31 cellular contexts compared by ENCODE assay signal in genomic region chr13:90352763-90353162, GRCh38.
"Had no signal": no experiment of that assay in that cellular context is flagged by ENCODE, and none has a peak within 500 bp of the region (broad histone marks: within the 10 kb centered on the region; RNA-seq: fewer than 3 reads in every experiment).

No MANE protein-coding gene starts in this region.

- H3K4me3 ChIP-seq: adrenal gland, body of pancreas, cardiac muscle cell, coronary artery, dorsolateral prefrontal cortex, gastroesophageal sphincter, hepatocyte, skin epidermis, testis, transverse colon, uterus had no signal

- DNase-seq: activated CD4-positive, alpha-beta memory T cell treated with anti-CD3 and anti-CD28 coated beads for 36 hours; activated CD4-positive, alpha-beta T cell treated with anti-CD3 and anti-CD28 coated beads, Interleukin-2, amount 10 ng/mL, durations not matched to agents 24 days and 14 days; activated CD4-positive, CD25-positive, alpha-beta regulatory T cell treated with anti-CD3 and anti-CD28 coated beads, Interleukin-2, amount 50 U/mL, for 72 hours; activated CD8-positive, alpha-beta memory T cell treated with anti-CD3 and anti-CD28 coated beads, Interleukin-2, amount 50 U/mL, for 4 hours; activated effector memory CD4-positive, alpha-beta T cell treated with anti-CD3 and anti-CD28 coated beads, Interleukin-2, amount 50 U/mL, for 16 hours; activated naive CD4-positive, alpha-beta T cell treated with anti-CD3 and anti-CD28 coated beads for 36 hours; activated naive CD8-positive, alpha-beta T cell treated with anti-CD3 and anti-CD28 coated beads for 36 hours; activated T-cell treated with anti-CD3 and anti-CD28 coated beads, Interleukin-2, amount 50 U/mL, for 1 hour; adrenal gland; aorta; body of pancreas; dorsolateral prefrontal cortex; effector memory CD8-positive, alpha-beta T cell; naive thymus-derived CD8-positive, alpha-beta T cell; retina; stimulated activated CD4-positive, alpha-beta T cell treated with anti-CD3 and anti-CD28 coated beads, Interleukin-12 subunit alpha, Interleukin-12 subunit beta, amount 100 ng/mL, for 4 hours; stimulated activated CD4-positive, alpha-beta T cell treated with anti-CD3 and anti-CD28 coated beads, Interleukin-4, amount 100 ng/mL, for 1 hour; stimulated activated naive CD8-positive, alpha-beta T cell treated with anti-CD3 and anti-CD28 coated beads, Interleukin-15, Interleukin-2, amounts not matched to agents 100 U/mL and 50 U/mL, for 24 hours; T-helper 9 cell; testis; transverse colon; uterus; WERI-Rb-1 had no signal

- H3K4me2 ChIP-seq: hepatocyte had no signal

- ATAC-seq: body of pancreas; effector memory CD8-positive, alpha-beta T cell; gastroesophageal sphincter; naive thymus-derived CD8-positive, alpha-beta T cell; sciatic nerve; stimulated activated naive CD8-positive, alpha-beta T cell treated with anti-CD3 and anti-CD28 coated beads, Interleukin-15, Interleukin-2, amounts not matched to agents 100 U/mL and 50 U/mL, for 24 hours had no signal

- H3K9me3 ChIP-seq: adrenal gland, body of pancreas, gastroesophageal sphincter, testis, transverse colon, uterus had no signal

- H3K79me2 ChIP-seq: hepatocyte had no signal

- H3K4me1 Mint-ChIP-seq: activated CD4-positive, alpha-beta T cell treated with anti-CD3 and anti-CD28 coated beads, Interleukin-2, amount 10 ng/mL, durations not matched to agents 24 days and 14 days; activated naive CD8-positive, alpha-beta T cell treated with anti-CD3 and anti-CD28 coated beads for 36 hours; memory B cell; naive thymus-derived CD8-positive, alpha-beta T cell had no signal

- H3K27ac ChIP-seq: adrenal gland, body of pancreas, cardiac muscle cell, coronary artery, dorsolateral prefrontal cortex, gastroesophageal sphincter, hepatocyte, skin epidermis, testis, transverse colon, uterus, WERI-Rb-1 had no signal

- H3K27me3 Mint-ChIP-seq: activated CD4-positive, alpha-beta memory T cell treated with anti-CD3 and anti-CD28 coated beads for 36 hours; activated CD4-positive, alpha-beta T cell treated with anti-CD3 and anti-CD28 coated beads, Interleukin-2, amount 10 ng/mL, durations not matched to agents 24 days and 14 days; activated naive CD8-positive, alpha-beta T cell treated with anti-CD3 and anti-CD28 coated beads for 36 hours; effector memory CD8-positive, alpha-beta T cell; memory B cell; naive thymus-derived CD8-positive, alpha-beta T cell had no signal

- H3K27ac Mint-ChIP-seq: activated CD4-positive, alpha-beta memory T cell treated with anti-CD3 and anti-CD28 coated beads for 36 hours; activated CD4-positive, alpha-beta T cell treated with anti-CD3 and anti-CD28 coated beads, Interleukin-2, amount 10 ng/mL, durations not matched to agents 24 days and 14 days; activated naive CD4-positive, alpha-beta T cell treated with anti-CD3 and anti-CD28 coated beads for 36 hours; activated naive CD8-positive, alpha-beta T cell treated with anti-CD3 and anti-CD28 coated beads for 36 hours; activated T-helper 1 cell treated with anti-CD3 and anti-CD28 coated beads, Interleukin-12 subunit alpha, Interleukin-12 subunit beta, Interleukin-2, Interleukin-4 antibody, amounts not matched to agents 30 ng/mL and 10 ng/mL and 1 ng/mL, durations not matched to agents 14 hours and 24 hours and 36 hours; effector memory CD8-positive, alpha-beta T cell; memory B cell; naive thymus-derived CD8-positive, alpha-beta T cell had no signal

- H3K4me3 Mint-ChIP-seq: activated CD4-positive, alpha-beta memory T cell treated with anti-CD3 and anti-CD28 coated beads for 36 hours; activated CD4-positive, alpha-beta T cell treated with anti-CD3 and anti-CD28 coated beads, Interleukin-2, amount 10 ng/mL, durations not matched to agents 24 days and 14 days; activated naive CD4-positive, alpha-beta T cell treated with anti-CD3 and anti-CD28 coated beads for 36 hours; activated naive CD8-positive, alpha-beta T cell treated with anti-CD3 and anti-CD28 coated beads for 36 hours; activated T-helper 1 cell treated with anti-CD3 and anti-CD28 coated beads, Interleukin-12 subunit alpha, Interleukin-12 subunit beta, Interleukin-2, Interleukin-4 antibody, amounts not matched to agents 30 ng/mL and 10 ng/mL and 1 ng/mL, durations not matched to agents 14 hours and 24 hours and 36 hours; effector memory CD8-positive, alpha-beta T cell; memory B cell; naive thymus-derived CD8-positive, alpha-beta T cell had no signal

- H3K9me3 Mint-ChIP-seq: activated CD4-positive, alpha-beta T cell treated with anti-CD3 and anti-CD28 coated beads, Interleukin-2, amount 10 ng/mL, durations not matched to agents 24 days and 14 days had no signal

- H2AFZ ChIP-seq: hepatocyte had no signal

- H3K27me3 ChIP-seq: adrenal gland, body of pancreas, cardiac muscle cell, dorsolateral prefrontal cortex, gastroesophageal sphincter, hepatocyte, testis, transverse colon, uterus had no signal

- H3K36me3 Mint-ChIP-seq: activated CD4-positive, alpha-beta memory T cell treated with anti-CD3 and anti-CD28 coated beads for 36 hours; activated naive CD8-positive, alpha-beta T cell treated with anti-CD3 and anti-CD28 coated beads for 36 hours; memory B cell; naive thymus-derived CD8-positive, alpha-beta T cell had no signal

- H3K36me3 ChIP-seq: adrenal gland, cardiac muscle cell, gastroesophageal sphincter, transverse colon, uterus, WERI-Rb-1 had no signal

- H3K4me1 ChIP-seq: adrenal gland, body of pancreas, gastroesophageal sphincter, testis, transverse colon, uterus had no signal
